In genomic region chr9:28287413-28287812, GRCh38 we compare ENCODE assay signal across 24 cellular contexts.
"Had no signal": no experiment of that assay in that cellular context is flagged by ENCODE, and none has a peak within 500 bp of the region (broad histone marks: within the 10 kb centered on the region; RNA-seq: fewer than 3 reads in every experiment).

No MANE protein-coding gene starts in this region.

- H3K9me3 Mint-ChIP-seq: memory B cell; neural progenitor cell; stimulated activated memory B cell treated with anti-CD40 and anti-IgM and Interleukin-4, amounts not matched to agents 10 μg/mL and 1 μg/mL and 100 μg/mL, for 72 hours; type B pancreatic cell had no signal

- FAIRE-seq: colon, keratinocyte had no signal

- H3K36me3 Mint-ChIP-seq: memory B cell; naive B cell; neural progenitor cell; stimulated activated memory B cell treated with anti-CD40 and anti-IgM and Interleukin-4, amounts not matched to agents 10 μg/mL and 1 μg/mL and 100 μg/mL, for 72 hours; type B pancreatic cell had no signal

- DNase-seq: effector CD8-positive, alpha-beta T cell; endodermal cell; foreskin fibroblast; gastrocnemius medialis; head of caudate nucleus; mucosa of descending colon; naive B cell; stimulated activated CD4-positive, alpha-beta T cell treated with anti-CD3 and anti-CD28 coated beads, Interleukin-12 subunit alpha, Interleukin-12 subunit beta, amount 100 ng/mL, for 4 hours; stimulated activated CD4-positive, alpha-beta T cell treated with anti-CD3 and anti-CD28 coated beads, Interleukin-1b, Interleukin-23, amount 100 ng/mL, for 48 hours; stimulated activated CD4-positive, alpha-beta T cell treated with anti-CD3 and anti-CD28 coated beads, Interleukin-4, amount 100 ng/mL, for 24 hours; stimulated activated naive CD8-positive, alpha-beta T cell treated with anti-CD3 and anti-CD28 coated beads, Interleukin-15, Interleukin-2, amounts not matched to agents 100 U/mL and 50 U/mL, for 24 hours; substantia nigra; testis; tibial artery; uterus had no signal

- H3K4me1 Mint-ChIP-seq: memory B cell; naive B cell; neural progenitor cell; stimulated activated memory B cell treated with anti-CD40 and anti-IgM and Interleukin-4, amounts not matched to agents 10 μg/mL and 1 μg/mL and 100 μg/mL, for 72 hours had no signal

- H3K27me3 Mint-ChIP-seq: dendritic cell treated with granulocyte-macrophage colony-stimulating factor and Interleukin-4, amounts not matched to agents 40 ng/mL and 50 ng/mL, for 4 days; memory B cell; naive B cell; natural killer cell treated with Interleukin-12 subunit alpha and Interleukin-12 subunit beta and Interleukin-15 and Interleukin-18, amount 100 ng/mL, for 72 hours; progenitor cell of endocrine pancreas; stimulated activated memory B cell treated with anti-CD40 and anti-IgM and Interleukin-4, amounts not matched to agents 10 μg/mL and 1 μg/mL and 100 μg/mL, for 72 hours; type B pancreatic cell had no signal

- H3K4me3 Mint-ChIP-seq: dendritic cell treated with granulocyte-macrophage colony-stimulating factor and Interleukin-4, amounts not matched to agents 40 ng/mL and 50 ng/mL, for 4 days; endodermal cell; memory B cell; naive B cell; natural killer cell treated with Interleukin-12 subunit alpha and Interleukin-12 subunit beta and Interleukin-15 and Interleukin-18, amount 100 ng/mL, for 72 hours; neural progenitor cell; stimulated activated memory B cell treated with anti-CD40 and anti-IgM and Interleukin-4, amounts not matched to agents 10 μg/mL and 1 μg/mL and 100 μg/mL, for 72 hours; type B pancreatic cell had no signal

- H3K27ac Mint-ChIP-seq: dendritic cell treated with granulocyte-macrophage colony-stimulating factor and Interleukin-4, amounts not matched to agents 40 ng/mL and 50 ng/mL, for 4 days; endodermal cell; memory B cell; naive B cell; natural killer cell treated with Interleukin-12 subunit alpha and Interleukin-12 subunit beta and Interleukin-15 and Interleukin-18, amount 100 ng/mL, for 72 hours; neural progenitor cell; progenitor cell of endocrine pancreas; stimulated activated memory B cell treated with anti-CD40 and anti-IgM and Interleukin-4, amounts not matched to agents 10 μg/mL and 1 μg/mL and 100 μg/mL, for 72 hours; type B pancreatic cell had no signal
